Comparison of ENCODE assay signal across 9 cellular contexts in the genomic region with DNA sequence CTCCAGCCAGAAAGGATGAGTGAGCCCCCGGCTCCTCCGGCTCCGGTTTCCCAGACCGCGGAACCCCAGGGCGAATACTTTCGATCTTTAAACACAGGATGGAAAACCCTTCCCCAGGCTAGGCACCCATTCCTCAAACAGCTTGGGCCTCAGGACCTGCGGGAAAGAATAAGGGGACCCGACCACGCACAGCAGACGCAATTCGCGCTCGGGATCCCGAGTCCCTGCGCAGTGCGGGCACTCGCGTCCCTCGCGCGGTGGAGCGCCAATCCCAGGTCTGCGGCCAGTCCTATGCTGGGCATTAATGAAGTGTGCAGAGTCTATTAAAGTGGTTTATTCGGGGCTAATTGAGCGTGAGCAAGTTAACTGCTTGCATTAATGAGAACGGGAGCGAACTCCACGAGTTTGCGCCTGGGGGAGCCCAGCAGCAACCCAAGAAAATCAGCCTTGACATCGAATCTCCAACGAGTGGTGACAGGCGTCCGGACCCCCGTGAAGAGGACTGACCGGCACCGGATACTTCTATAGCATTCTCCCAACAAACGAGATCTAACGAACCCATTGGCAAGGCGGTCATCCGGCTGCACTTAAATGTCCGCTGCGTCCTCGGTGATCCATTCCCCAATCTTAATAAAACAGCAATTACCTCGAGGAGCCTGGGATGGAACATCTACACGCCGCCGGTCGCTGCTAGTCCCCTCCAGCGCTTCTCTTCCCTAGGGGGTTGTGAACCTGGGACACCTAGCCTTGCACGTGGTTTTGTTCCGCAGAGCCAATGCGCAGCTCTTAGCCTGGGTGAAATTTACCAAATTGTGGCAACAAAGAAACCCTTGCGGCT. TPM values are rescaled to one million over a fixed set of nuclear protein-coding genes. Genes with fewer than 3 reads are reported as not detected.
DNase-seq lines count a peak whose midpoint lies in the region; ATAC-seq and TF ChIP-seq lines count a peak whose summit lies in the region.
"Had no signal": no experiment of that assay in that cellular context is flagged by ENCODE, and none has a peak within 500 bp of the region (broad histone marks: within the 10 kb centered on the region; RNA-seq: fewer than 3 reads in every experiment).

No MANE protein-coding gene starts in this region.

- no peaks in the 10 kb centered on the region for H4K20me1 ChIP-seq in H9 (ENCODE audit: control insufficient read depth, insufficient read depth, insufficient read length)

- no peak overlapping the region for H2BK15ac ChIP-seq in H9 (ENCODE audit: low read depth, low read length)

- no CpG with 5 or more reads among the region's 54 CpGs for WGBS in H9 (ENCODE audit: extremely low coverage, insufficient read length, low lambda C conversion rate)

- POLR2A ChIA-PET in AG04450 (lab: Yijun Ruan, JAX), result interaction anchor here (1.2 to 2.7 kb wide), 3 partner anchors 139 to 431 kb away, joined by 3 to 12 read pairs (median 7); no protein-coding TSS in a partner anchor
- POLR2A ChIA-PET in naive thymus-derived CD8-positive, alpha-beta T cell (lab: Charles Lee), result no interaction called here

- CTCF ChIA-PET in AG04450 (lab: Charles Lee), result interaction anchor here (0.9 to 1.3 kb wide), 3 partner anchors 427 to 836 kb away, joined by 3 to 4 read pairs (median 4); no protein-coding TSS in a partner anchor

- TF ChIP-seq CTCF in AG04450 (IDR thresholded peaks at IDR 0.05; ENCODE audit: low read depth, low read length) (no peak), H9 (conservative IDR thresholded peaks at IDR 0.05) (no peak)

- H3K4me1 ChIP-seq in H9 (ENCODE audit: insufficient read depth, low read length), result no peaks in the 10 kb centered on the region; the same call in 1 of the 2 replicates

- no peak overlapping the region for H2BK5ac ChIP-seq in H9 (ENCODE audit: insufficient read length, low read length)

- peaks cover 24% of the 10 kb centered on the region for H3K23me2 ChIP-seq in H9 (ENCODE audit: insufficient read length, low read depth, low read length, poor library complexity, severe bottlenecking)

- no peak overlapping the region for H4K5ac ChIP-seq in H9 (ENCODE audit: insufficient read length, low read depth, low read length)

- no peak overlapping the region for H3K27ac Mint-ChIP-seq in H9
- no peak overlapping the region for H3K27ac Mint-ChIP-seq in effector memory CD8-positive, alpha-beta T cell
- peak overlapping the region in 1 of 10 donors; percentile 70 for H3K27ac Mint-ChIP-seq in naive thymus-derived CD8-positive, alpha-beta T cell

- no peaks in the 10 kb centered on the region; a peak in 3 of 5 replicates for H3K9me3 Mint-ChIP-seq in H9
- no peaks in the 10 kb centered on the region for H3K9me3 Mint-ChIP-seq in effector memory CD8-positive, alpha-beta T cell
- peaks cover 0 to 2% (median 0%) of the 10 kb centered on the region in 9 donors for H3K9me3 Mint-ChIP-seq in naive thymus-derived CD8-positive, alpha-beta T cell

- H3K4ac ChIP-seq in H9 (ENCODE audit: low read depth, low read length), result no peak overlapping the region

- no peak overlapping the region for H2BK120ac ChIP-seq in H9 (ENCODE audit: low read depth, low read length, poor library complexity, severe bottlenecking)

- no peak overlapping the region for H3K9ac ChIP-seq in H9 (ENCODE audit: extremely low read depth, insufficient read length, low read length)

- H3K9me3 ChIP-seq in AG04450 (ENCODE audit: control insufficient read depth, insufficient read depth, low read length) (peaks cover 16% of the 10 kb centered on the region; the same call in 1 of the 2 replicates), H9 (ENCODE audit: control insufficient read depth, low read depth, low read length) (no peaks in the 10 kb centered on the region)

- peak overlapping the region; percentile 93 for H3K4me3 ChIP-seq in AG04450 (ENCODE audit: low read depth, low read length)

- H3K4me1 Mint-ChIP-seq in H9, result peaks cover 26 to 48% of the 10 kb centered on the region in 2 experiments
- H3K4me1 Mint-ChIP-seq in effector memory CD8-positive, alpha-beta T cell (ENCODE audit: low read depth in 2 of 2), result peaks cover 29 to 36% of the 10 kb centered on the region in 2 donors
- peaks cover 30 to 56% (median 51%) of the 10 kb centered on the region in 4 donors for H3K4me1 Mint-ChIP-seq in naive thymus-derived CD8-positive, alpha-beta T cell

- H3K18ac ChIP-seq in H9 (ENCODE audit: insufficient read length, low read depth, low read length), result no peak overlapping the region

- H3K27ac ChIP-seq in AG04450 (ENCODE audit: low read depth, low read length) (peak overlapping the region; percentile 47), H9 (ENCODE audit: insufficient read length, low read depth, low read length) (no peak overlapping the region)

- H3K79me2 ChIP-seq in H9 (ENCODE audit: insufficient read depth, low read length), result no peaks in the 10 kb centered on the region

- H3T11ph ChIP-seq in H9 (ENCODE audit: low read length), result no peak overlapping the region

- no peak overlapping the region for H3K23ac ChIP-seq in H9 (ENCODE audit: insufficient read length, low read depth, low read length)

- no peak overlapping the region for H2BK12ac ChIP-seq in H9 (ENCODE audit: insufficient read length, low read depth, low read length)

- no peak overlapping the region for H3K14ac ChIP-seq in H9 (ENCODE audit: insufficient read depth, low read length)

- no peak overlapping the region for H2AFZ ChIP-seq in H9 (ENCODE audit: low read length)

- no peak for DNase-seq in AG04450 (ENCODE audit: low read depth, low spot score)
- DNase-seq in H9, result no peak
- no peak for DNase-seq in effector memory CD8-positive, alpha-beta T cell
- no peak for DNase-seq in naive thymus-derived CD8-positive, alpha-beta T cell
- DNase-seq in NCI-H226, result no peak
- no peak for DNase-seq in COLO829 (ENCODE audit: low spot score)
- DNase-seq in NCI-H2196 (lab: John Stamatoyannopoulos, UW; ENCODE audit: unreplicated experiment), result no peak

- H3K4me3 Mint-ChIP-seq in H9, result peak overlapping the region; percentile 8 to 76; a peak in 4 of 5 replicates
- H3K4me3 Mint-ChIP-seq in effector memory CD8-positive, alpha-beta T cell, result peak overlapping the region; percentile 63 to 78
- peak overlapping the region in 9 of 10 donors; percentile 33 to 77 (median 60) for H3K4me3 Mint-ChIP-seq in naive thymus-derived CD8-positive, alpha-beta T cell

- H3K56ac ChIP-seq in H9 (ENCODE audit: insufficient read length, low read depth, low read length), result no peak overlapping the region

- peaks cover 0 to 4% (median 0%) of the 10 kb centered on the region in 3 experiments; a peak in 1 of 7 replicates for H3K36me3 Mint-ChIP-seq in H9 (ENCODE audit: insufficient read depth in 1 of 3, low read depth in 3 of 3)
- H3K36me3 Mint-ChIP-seq in effector memory CD8-positive, alpha-beta T cell (ENCODE audit: insufficient read depth), result peaks cover 25% of the 10 kb centered on the region
- H3K36me3 Mint-ChIP-seq in naive thymus-derived CD8-positive, alpha-beta T cell, result peaks cover 0 to 5% (median 0%) of the 10 kb centered on the region in 3 donors

- no peak for ATAC-seq in effector memory CD8-positive, alpha-beta T cell (replicated peaks)
- ATAC-seq in naive thymus-derived CD8-positive, alpha-beta T cell, result no peak
- ATAC-seq in HG03460 (IDR thresholded peaks at IDR 0.05; ENCODE audit: unreplicated experiment), result no peak

- H2BK20ac ChIP-seq in H9 (ENCODE audit: low read depth, low read length, poor library complexity, severe bottlenecking), result no peak overlapping the region

- H3K79me1 ChIP-seq in H9 (ENCODE audit: insufficient read depth, low read depth, low read length, poor library complexity, severe bottlenecking), result no peaks in the 10 kb centered on the region

- H2AK5ac ChIP-seq in H9 (ENCODE audit: insufficient read length, low read length), result no peak overlapping the region

- H3K27me3 Mint-ChIP-seq in H9 (ENCODE audit: low read depth), result peaks cover 99% of the 10 kb centered on the region
- peaks cover 79 to 100% of the 10 kb centered on the region in 2 donors for H3K27me3 Mint-ChIP-seq in effector memory CD8-positive, alpha-beta T cell
- H3K27me3 Mint-ChIP-seq in naive thymus-derived CD8-positive, alpha-beta T cell, result peaks cover 55 to 92% (median 75%) of the 10 kb centered on the region in 5 donors

- no peak overlapping the region for H4K91ac ChIP-seq in H9 (ENCODE audit: insufficient read length, low read depth, low read length)

- H3K27me3 ChIP-seq in AG04450 (ENCODE audit: control insufficient read depth, insufficient read depth, low read length), result no peaks in the 10 kb centered on the region
- H3K27me3 ChIP-seq in H9 (ENCODE audit: insufficient read depth, low read length), result peaks cover 96% of the 10 kb centered on the region

- H4K8ac ChIP-seq in H9 (replicated peaks; ENCODE audit: insufficient read length, low read depth, low read length), result no peak overlapping the region

- H3K4me2 ChIP-seq in H9 (ENCODE audit: insufficient read depth, insufficient read length, low read length), result peak overlapping the region; percentile 69

RNA-seq across cellular contexts. Expression of a gene that starts 1.7 kb away (rescaled TPM):
- polyA plus RNA-seq in AG04450 (2011; rRNA removed), result 13.5 and 14.0 TPM in 2 replicates
- 11.5 and 14.0 TPM in 2 replicates for polyA minus RNA-seq in AG04450 (2011; rRNA and poly(A)+ RNA removed)
- total RNA-seq in H9 (2021), result 0.24 and 0.35 TPM in 2 replicates
- not detected for total RNA-seq in naive thymus-derived CD8-positive, alpha-beta T cell
- not detected for polyA plus RNA-seq in naive thymus-derived CD8-positive, alpha-beta T cell
- total RNA-seq: T-helper 2 cell treated with Interferon-gamma antibody and Interleukin-4, amounts not matched to agents 100 ng/mL and 5 ng/mL, for 36 hours had no signal
